Comparison of ENCODE assay signal across 10 cellular contexts in genomic region chr13:42378383-42378780, GRCh38.
DNase-seq lines count a peak whose midpoint lies in the region; ATAC-seq and TF ChIP-seq lines count a peak whose summit lies in the region.
"Had no signal": no experiment of that assay in that cellular context is flagged by ENCODE, and none has a peak within 500 bp of the region (broad histone marks: within the 10 kb centered on the region; RNA-seq: fewer than 3 reads in every experiment).

No MANE protein-coding gene starts in this region.

- no peak overlapping the region for H2BK20ac ChIP-seq in H9 (ENCODE audit: low read depth, low read length, poor library complexity, severe bottlenecking)

- H2BK12ac ChIP-seq in H9 (ENCODE audit: insufficient read length, low read depth, low read length), result no peak overlapping the region

- H3F3A ChIP-seq in smooth muscle cell (ENCODE audit: low read depth), result no peaks in the 10 kb centered on the region

- H2BK5ac ChIP-seq in H9 (ENCODE audit: insufficient read length, low read length), result no peak overlapping the region

- H4K5ac ChIP-seq in H9 (ENCODE audit: insufficient read length, low read depth, low read length), result no peak overlapping the region

- CTCF ChIA-PET in OCI-LY7 (lab: Charles Lee; ENCODE audit: unreplicated experiment), result no interaction called here

- H3K4me3 ChIP-seq in OCI-LY7 (ENCODE audit: low read depth, low read length, poor library complexity, severe bottlenecking) (no peak overlapping the region), smooth muscle cell (no peak overlapping the region)

- peaks cover 38 to 59% of the 10 kb centered on the region in 2 donors for H3K4me1 Mint-ChIP-seq in stimulated activated naive B cell treated with anti-CD40 and anti-IgM and Interleukin-4, amounts not matched to agents 10 μg/mL and 1 μg/mL and 100 μg/mL, for 72 hours
- H3K4me1 Mint-ChIP-seq in H9, result no peaks in the 10 kb centered on the region

- WGBS in smooth muscle cell (ENCODE audit: low lambda C conversion rate), result 87% methylated on average over 3 of the region's 3 CpGs
- WGBS in H9 (ENCODE audit: extremely low coverage, insufficient read length, low lambda C conversion rate), result no CpG with 5 or more reads among the region's 3 CpGs

- TF ChIP-seq CTCF in OCI-LY7 (conservative IDR thresholded peaks at IDR 0.05; ENCODE audit: low read length) (no peak), smooth muscle cell (IDR thresholded peaks at IDR 0.05; ENCODE audit: borderline replicate concordance, insufficient read depth, poor library complexity, severe bottlenecking) (no peak), H9 (conservative IDR thresholded peaks at IDR 0.05) (no peak)

- H3K27me3 ChIP-seq in smooth muscle cell (ENCODE audit: low read depth) (no peaks in the 10 kb centered on the region), H9 (ENCODE audit: insufficient read depth, low read length) (no peaks in the 10 kb centered on the region)

- no peak overlapping the region for H3K14ac ChIP-seq in H9 (ENCODE audit: insufficient read depth, low read length)

- no peak overlapping the region for H2BK120ac ChIP-seq in H9 (ENCODE audit: low read depth, low read length, poor library complexity, severe bottlenecking)

- H3K36me3 Mint-ChIP-seq in stimulated activated naive B cell treated with anti-CD40 and anti-IgM and Interleukin-4, amounts not matched to agents 10 μg/mL and 1 μg/mL and 100 μg/mL, for 72 hours, result peaks cover 0 to 7% of the 10 kb centered on the region in 2 donors
- peaks cover 2 to 5% (median 4%) of the 10 kb centered on the region in 3 experiments; a peak in 3 of 7 replicates for H3K36me3 Mint-ChIP-seq in H9 (ENCODE audit: insufficient read depth in 1 of 3, low read depth in 3 of 3)

- H3K36me3 ChIP-seq in OCI-LY7 (ENCODE audit: insufficient read depth, low read length) (no peaks in the 10 kb centered on the region), smooth muscle cell (ENCODE audit: low read depth) (no peaks in the 10 kb centered on the region)

- no peak overlapping the region for H3K18ac ChIP-seq in H9 (ENCODE audit: insufficient read length, low read depth, low read length)

- H4K20me1 ChIP-seq in OCI-LY7 (ENCODE audit: insufficient read depth, low read length) (no peaks in the 10 kb centered on the region), smooth muscle cell (ENCODE audit: low read depth) (no peaks in the 10 kb centered on the region), H9 (ENCODE audit: control insufficient read depth, insufficient read depth, insufficient read length) (no peaks in the 10 kb centered on the region)

- no peak overlapping the region for H3K23ac ChIP-seq in H9 (ENCODE audit: insufficient read length, low read depth, low read length)

- POLR2A ChIA-PET in OCI-LY7 (lab: Charles Lee), result interaction anchor here (0.6 kb wide), 1 partner anchor 1552 kb away, joined by 3 read pairs; no protein-coding TSS in a partner anchor

- no peak overlapping the region for H4K8ac ChIP-seq in H9 (replicated peaks; ENCODE audit: insufficient read length, low read depth, low read length)

- H3K79me1 ChIP-seq in H9 (ENCODE audit: insufficient read depth, low read depth, low read length, poor library complexity, severe bottlenecking), result no peaks in the 10 kb centered on the region

- H3K4me2 ChIP-seq in OCI-LY7 (ENCODE audit: low read length) (peak overlapping the region; percentile 41), smooth muscle cell (no peak overlapping the region), H9 (ENCODE audit: insufficient read depth, insufficient read length, low read length) (no peak overlapping the region)

- no peaks in the 10 kb centered on the region for H3K27me3 Mint-ChIP-seq in stimulated activated naive B cell treated with anti-CD40 and anti-IgM and Interleukin-4, amounts not matched to agents 10 μg/mL and 1 μg/mL and 100 μg/mL, for 72 hours
- H3K27me3 Mint-ChIP-seq in H9 (ENCODE audit: low read depth), result peaks cover 2% of the 10 kb centered on the region; the same call in 1 of the 2 replicates

- no peak overlapping the region for H3K9ac ChIP-seq in smooth muscle cell (ENCODE audit: low read depth)
- H3K9ac ChIP-seq in H9 (ENCODE audit: extremely low read depth, insufficient read length, low read length), result no peak overlapping the region

- ATAC-seq in HG02642 (IDR thresholded peaks at IDR 0.05; ENCODE audit: poor library complexity, unreplicated experiment), result peak; percentile 29
- ATAC-seq in stimulated activated naive B cell treated with anti-CD40 and anti-IgM and Interleukin-4, amounts not matched to agents 10 μg/mL and 1 μg/mL and 100 μg/mL, for 72 hours (replicated peaks), result no peak

- no peak overlapping the region for H3K4me3 Mint-ChIP-seq in stimulated activated naive B cell treated with anti-CD40 and anti-IgM and Interleukin-4, amounts not matched to agents 10 μg/mL and 1 μg/mL and 100 μg/mL, for 72 hours
- H3K4me3 Mint-ChIP-seq in H9, result no peak overlapping the region

- H3K27ac Mint-ChIP-seq in stimulated activated naive B cell treated with anti-CD40 and anti-IgM and Interleukin-4, amounts not matched to agents 10 μg/mL and 1 μg/mL and 100 μg/mL, for 72 hours, result peak overlapping the region; percentile 91
- no peak overlapping the region for H3K27ac Mint-ChIP-seq in H9

- DNase-seq in activated T-cell treated with anti-CD3 and anti-CD28 coated beads, Interleukin-2, amount 50 U/mL, for 48 hours, result peak; percentile 55 to 56
- no peak for DNase-seq in activated T-cell treated with anti-CD3 and anti-CD28 coated beads for 4 hours
- no peak for DNase-seq in OCI-LY7 (ENCODE audit: low spot score)
- DNase-seq in stimulated activated naive B cell treated with anti-CD40 and anti-IgM and Interleukin-4, amounts not matched to agents 10 μg/mL and 1 μg/mL and 100 μg/mL, for 72 hours, result no peak
- no peak for DNase-seq in EL
- no peak for DNase-seq in smooth muscle cell (lab: John Stamatoyannopoulos, UW; ENCODE audit: unreplicated experiment)
- DNase-seq in H9, result no peak
- DNase-seq: activated effector memory CD4-positive, alpha-beta T cell treated with anti-CD3 and anti-CD28 coated beads, Interleukin-2, amount 50 U/mL, for 16 hours; effector memory CD4-positive, alpha-beta T cell had no signal

- no peaks in the 10 kb centered on the region for H3K79me2 ChIP-seq in OCI-LY7 (ENCODE audit: insufficient read depth, low read depth, low read length)
- no peaks in the 10 kb centered on the region for H3K79me2 ChIP-seq in smooth muscle cell (ENCODE audit: low read depth)
- H3K79me2 ChIP-seq in H9 (ENCODE audit: insufficient read depth, low read length), result no peaks in the 10 kb centered on the region

- H3K4ac ChIP-seq in H9 (ENCODE audit: low read depth, low read length), result no peak overlapping the region

- no peaks in the 10 kb centered on the region for H3K9me2 ChIP-seq in OCI-LY7 (ENCODE audit: insufficient read depth, low read length)

- H3K27ac ChIP-seq in OCI-LY7 (ENCODE audit: low read depth, low read length, poor library complexity, severe bottlenecking) (no peak overlapping the region), smooth muscle cell (ENCODE audit: low read depth) (no peak overlapping the region), H9 (ENCODE audit: insufficient read length, low read depth, low read length) (no peak overlapping the region)

- no peak overlapping the region for H2AK5ac ChIP-seq in H9 (ENCODE audit: insufficient read length, low read length)

- intact Hi-C loops in OCI-LY7 (cut with micrococcal nuclease; ENCODE audit: unreplicated experiment), result no loop called here

- H3K9me3 Mint-ChIP-seq in stimulated activated naive B cell treated with anti-CD40 and anti-IgM and Interleukin-4, amounts not matched to agents 10 μg/mL and 1 μg/mL and 100 μg/mL, for 72 hours, result peaks cover 6 to 9% of the 10 kb centered on the region in 2 donors
- H3K9me3 Mint-ChIP-seq in H9, result peaks cover 0 to 20% of the 10 kb centered on the region in 2 experiments; a peak in 4 of 5 replicates

- no peaks in the 10 kb centered on the region for H3K23me2 ChIP-seq in H9 (ENCODE audit: insufficient read length, low read depth, low read length, poor library complexity, severe bottlenecking)

- no TSS peak for BruUV-seq in OCI-LY7 (replicated peaks; lab: Mats Ljungman, UMichigan)

- no peak overlapping the region for H3T11ph ChIP-seq in H9 (ENCODE audit: low read length)

- H3K9me3 ChIP-seq in OCI-LY7 (ENCODE audit: low read length), result no peaks in the 10 kb centered on the region
- no peaks in the 10 kb centered on the region for H3K9me3 ChIP-seq in smooth muscle cell (replicated peaks; ENCODE audit: low read depth)
- no peaks in the 10 kb centered on the region for H3K9me3 ChIP-seq in H9 (ENCODE audit: control insufficient read depth, low read depth, low read length)

- no peak overlapping the region for H4K91ac ChIP-seq in H9 (ENCODE audit: insufficient read length, low read depth, low read length)

- no peak overlapping the region for H3K56ac ChIP-seq in H9 (ENCODE audit: insufficient read length, low read depth, low read length)

- H3K4me1 ChIP-seq in OCI-LY7 (ENCODE audit: insufficient read depth, low read length, poor library complexity, severe bottlenecking) (peaks cover 30% of the 10 kb centered on the region), smooth muscle cell (ENCODE audit: low read depth) (no peaks in the 10 kb centered on the region), H9 (ENCODE audit: insufficient read depth, low read length) (no peaks in the 10 kb centered on the region)

- no peak overlapping the region for H2BK15ac ChIP-seq in H9 (ENCODE audit: low read depth, low read length)

- H2AFZ ChIP-seq in OCI-LY7 (ENCODE audit: low read length), result no peak overlapping the region
- no peak overlapping the region for H2AFZ ChIP-seq in smooth muscle cell (ENCODE audit: low read depth)
- H2AFZ ChIP-seq in H9 (ENCODE audit: low read length), result no peak overlapping the region

Comparison
In these comparisons a context has a peak if more than half of its experiments do, and no peak if none do; other contexts are left out.
1. DNase-seq: peak in activated T-cell treated with anti-CD3 and anti-CD28 coated beads, Interleukin-2, amount 50 U/mL, for 48 hours (2 of 2); none in activated T-cell treated with anti-CD3 and anti-CD28 coated beads for 4 hours (single experiment), OCI-LY7 (single experiment), stimulated activated naive B cell treated with anti-CD40 and anti-IgM and Interleukin-4, amounts not matched to agents 10 μg/mL and 1 μg/mL and 100 μg/mL, for 72 hours (single experiment), EL (single experiment), smooth muscle cell (single experiment) and H9 (single experiment).